In genomic region chr15:89358755-89359439, GRCh38 we compare ENCODE assay signal across 1 cellular context.
A peak's percentile ranks its signal among the peaks of the same experiment; 100 is the strongest.
TF ChIP-seq lines count a peak whose summit lies in the region.

No MANE protein-coding gene starts in this region.

TF ChIP-seq in HepG2, 621 proteins besides CTCF, POLR2A, EP300 and RAD21 (continued from another document and continues in another):
- 0 out of 2 replicates have a peak, but pooled peaks have one; percentile 35 for TF ChIP-seq ZBED4 (CRISPR knock-in tag; IDR thresholded peaks at IDR 0.05; ENCODE audit: borderline replicate concordance)
- no peak for TF ChIP-seq FOXP1 (IDR thresholded peaks at IDR 0.05)
- TF ChIP-seq FOXP1 (CRISPR knock-in tag; IDR thresholded peaks at IDR 0.05), result no peak
- TF ChIP-seq MIER2 (CRISPR knock-in tag; IDR thresholded peaks at IDR 0.05), result peak; percentile 91
- TF ChIP-seq ZNF891 (CRISPR knock-in tag; IDR thresholded peaks at IDR 0.05), result 0 out of 2 replicates have a peak, but pooled peaks have one; percentile 25
- TF ChIP-seq BORCS8-MEF2B (CRISPR knock-in tag; IDR thresholded peaks at IDR 0.05), result 0 out of 2 replicates have a peak, but pooled peaks have one; percentile 33
- no peak for TF ChIP-seq ZSCAN21 (CRISPR knock-in tag; IDR thresholded peaks at IDR 0.05; ENCODE audit: borderline replicate concordance)
- TF ChIP-seq ZFP41 (CRISPR knock-in tag; IDR thresholded peaks at IDR 0.05; ENCODE audit: borderline replicate concordance), result no peak
- TF ChIP-seq ZNF572 (CRISPR knock-in tag; IDR thresholded peaks at IDR 0.05), result peak; percentile 84; the same call in 1 of the 2 replicates
- TF ChIP-seq TEAD2 (CRISPR knock-in tag; IDR thresholded peaks at IDR 0.05), result no peak
- TF ChIP-seq, protein P1, sequence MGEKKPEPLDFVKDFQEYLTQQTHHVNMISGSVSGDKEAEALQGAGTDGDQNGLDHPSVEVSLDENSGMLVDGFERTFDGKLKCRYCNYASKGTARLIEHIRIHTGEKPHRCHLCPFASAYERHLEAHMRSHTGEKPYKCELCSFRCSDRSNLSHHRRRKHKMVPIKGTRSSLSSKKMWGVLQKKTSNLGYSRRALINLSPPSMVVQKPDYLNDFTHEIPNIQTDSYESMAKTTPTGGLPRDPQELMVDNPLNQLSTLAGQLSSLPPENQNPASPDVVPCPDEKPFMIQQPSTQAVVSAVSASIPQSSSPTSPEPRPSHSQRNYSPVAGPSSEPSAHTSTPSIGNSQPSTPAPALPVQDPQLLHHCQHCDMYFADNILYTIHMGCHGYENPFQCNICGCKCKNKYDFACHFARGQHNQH (CRISPR knock-in tag; IDR thresholded peaks at IDR 0.05), result 0 out of 2 replicates have a peak, but pooled peaks have one; percentile 53
- TF ChIP-seq IRF1 (CRISPR knock-in tag; IDR thresholded peaks at IDR 0.05; ENCODE audit: low read depth), result no peak
- no peak for TF ChIP-seq ZNF670 (CRISPR knock-in tag; IDR thresholded peaks at IDR 0.05; ENCODE audit: borderline replicate concordance)
- TF ChIP-seq ZNF7 (CRISPR knock-in tag; IDR thresholded peaks at IDR 0.05), result no peak
- TF ChIP-seq KDM3A (CRISPR knock-in tag; IDR thresholded peaks at IDR 0.05; ENCODE audit: low read depth), result peak; percentile 73; the same call in 1 of the 2 replicates
- TF ChIP-seq FOSL1 (CRISPR knock-in tag; IDR thresholded peaks at IDR 0.05; ENCODE audit: borderline replicate concordance), result no peak
- peak; percentile 85; the same call in 1 of the 2 replicates for TF ChIP-seq ZNF263 (CRISPR knock-in tag; IDR thresholded peaks at IDR 0.05)
- peak; percentile 67; the same call in 1 of the 2 replicates for TF ChIP-seq NFKB2 (CRISPR knock-in tag; IDR thresholded peaks at IDR 0.05; ENCODE audit: borderline replicate concordance)
- TF ChIP-seq ZNF34 (CRISPR knock-in tag; IDR thresholded peaks at IDR 0.05; ENCODE audit: borderline replicate concordance), result no peak
- TF ChIP-seq ZNF678 (CRISPR knock-in tag; IDR thresholded peaks at IDR 0.05), result no peak
- TF ChIP-seq YY1 (IDR thresholded peaks at IDR 0.05; ENCODE audit: insufficient read depth, insufficient replicate concordance, low read depth, low read length), result no peak
- TF ChIP-seq THYN1 (CRISPR knock-in tag; IDR thresholded peaks at IDR 0.05; ENCODE audit: borderline replicate concordance, low read depth), result no peak
- TF ChIP-seq ZNF274 (CRISPR knock-in tag; IDR thresholded peaks at IDR 0.05), result peak; percentile 63; the same call in 1 of the 2 replicates
- TF ChIP-seq GATA4 (IDR thresholded peaks at IDR 0.05; ENCODE audit: borderline replicate concordance, low read depth), result no peak
- TF ChIP-seq CHD2 (IDR thresholded peaks at IDR 0.05; ENCODE audit: low read depth, low read length), result no peak
- TF ChIP-seq ZNF605 (CRISPR knock-in tag; IDR thresholded peaks at IDR 0.05), result 0 out of 2 replicates have a peak, but pooled peaks have one; percentile 24
- TF ChIP-seq ZNF652 (CRISPR knock-in tag; IDR thresholded peaks at IDR 0.05; ENCODE audit: borderline replicate concordance, low read depth), result no peak
- peak; percentile 52; the same call in 1 of the 2 replicates for TF ChIP-seq ZNF574 (CRISPR knock-in tag; IDR thresholded peaks at IDR 0.05)
- TF ChIP-seq SPEN (CRISPR knock-in tag; IDR thresholded peaks at IDR 0.05; ENCODE audit: low read depth), result peak; percentile 56; the same call in 1 of the 2 replicates
- TF ChIP-seq SKI (IDR thresholded peaks at IDR 0.05; ENCODE audit: partially characterized antibody), result no peak
- peak; percentile 76 for TF ChIP-seq ZBTB26 (CRISPR knock-in tag; IDR thresholded peaks at IDR 0.05; ENCODE audit: borderline replicate concordance)
- TF ChIP-seq KDM2A (CRISPR knock-in tag; IDR thresholded peaks at IDR 0.05; ENCODE audit: borderline replicate concordance, low read depth), result peak; percentile 89
- TF ChIP-seq RBM22 (optimal IDR thresholded peaks at IDR 0.05; ENCODE audit: low read length), result no peak
- TF ChIP-seq ZNF431 (CRISPR knock-in tag; IDR thresholded peaks at IDR 0.05; ENCODE audit: borderline replicate concordance, low read depth), result no peak
- TF ChIP-seq EHMT2 (IDR thresholded peaks at IDR 0.05; ENCODE audit: borderline replicate concordance, low read depth, low read length), result no peak
- TF ChIP-seq HIC2 (CRISPR knock-in tag; IDR thresholded peaks at IDR 0.05; ENCODE audit: low read depth), result 0 out of 2 replicates have a peak, but pooled peaks have one; percentile 20
- no peak for TF ChIP-seq NR2C2 (CRISPR knock-in tag; IDR thresholded peaks at IDR 0.05; ENCODE audit: borderline replicate concordance)
- TF ChIP-seq TEAD3 (CRISPR knock-in tag; optimal IDR thresholded peaks at IDR 0.05; ENCODE audit: borderline replicate concordance), result peak; percentile 60
- peak; percentile 42; the same call in 1 of the 2 replicates for TF ChIP-seq KAT8 (CRISPR knock-in tag; IDR thresholded peaks at IDR 0.05)
- TF ChIP-seq MAFK (conservative IDR thresholded peaks at IDR 0.05 in 1 of 2, IDR thresholded peaks at IDR 0.05 in 1 of 2; ENCODE audit: low read length in 2 of 2), result no peak
- no peak; the same call in 1 of the 2 replicates for TF ChIP-seq TBX2 (CRISPR knock-in tag; IDR thresholded peaks at IDR 0.05; ENCODE audit: borderline replicate concordance)
- TF ChIP-seq ZNF343 (CRISPR knock-in tag; IDR thresholded peaks at IDR 0.05), result no peak
- TF ChIP-seq CEBPG (CRISPR knock-in tag; IDR thresholded peaks at IDR 0.05), result no peak
- peak; percentile 46; the same call in 1 of the 2 replicates for TF ChIP-seq MYC (CRISPR knock-in tag; IDR thresholded peaks at IDR 0.05; ENCODE audit: borderline replicate concordance)
- no peak for TF ChIP-seq ZNF383 (CRISPR knock-in tag; IDR thresholded peaks at IDR 0.05; ENCODE audit: borderline replicate concordance)
- TF ChIP-seq MIER3 (CRISPR knock-in tag; IDR thresholded peaks at IDR 0.05; ENCODE audit: borderline replicate concordance), result peak; percentile 29; the same call in 1 of the 2 replicates
- TF ChIP-seq YEATS4 (CRISPR knock-in tag; IDR thresholded peaks at IDR 0.05; ENCODE audit: borderline replicate concordance), result peak; percentile 17; the same call in 1 of the 2 replicates
- TF ChIP-seq, protein P2, sequence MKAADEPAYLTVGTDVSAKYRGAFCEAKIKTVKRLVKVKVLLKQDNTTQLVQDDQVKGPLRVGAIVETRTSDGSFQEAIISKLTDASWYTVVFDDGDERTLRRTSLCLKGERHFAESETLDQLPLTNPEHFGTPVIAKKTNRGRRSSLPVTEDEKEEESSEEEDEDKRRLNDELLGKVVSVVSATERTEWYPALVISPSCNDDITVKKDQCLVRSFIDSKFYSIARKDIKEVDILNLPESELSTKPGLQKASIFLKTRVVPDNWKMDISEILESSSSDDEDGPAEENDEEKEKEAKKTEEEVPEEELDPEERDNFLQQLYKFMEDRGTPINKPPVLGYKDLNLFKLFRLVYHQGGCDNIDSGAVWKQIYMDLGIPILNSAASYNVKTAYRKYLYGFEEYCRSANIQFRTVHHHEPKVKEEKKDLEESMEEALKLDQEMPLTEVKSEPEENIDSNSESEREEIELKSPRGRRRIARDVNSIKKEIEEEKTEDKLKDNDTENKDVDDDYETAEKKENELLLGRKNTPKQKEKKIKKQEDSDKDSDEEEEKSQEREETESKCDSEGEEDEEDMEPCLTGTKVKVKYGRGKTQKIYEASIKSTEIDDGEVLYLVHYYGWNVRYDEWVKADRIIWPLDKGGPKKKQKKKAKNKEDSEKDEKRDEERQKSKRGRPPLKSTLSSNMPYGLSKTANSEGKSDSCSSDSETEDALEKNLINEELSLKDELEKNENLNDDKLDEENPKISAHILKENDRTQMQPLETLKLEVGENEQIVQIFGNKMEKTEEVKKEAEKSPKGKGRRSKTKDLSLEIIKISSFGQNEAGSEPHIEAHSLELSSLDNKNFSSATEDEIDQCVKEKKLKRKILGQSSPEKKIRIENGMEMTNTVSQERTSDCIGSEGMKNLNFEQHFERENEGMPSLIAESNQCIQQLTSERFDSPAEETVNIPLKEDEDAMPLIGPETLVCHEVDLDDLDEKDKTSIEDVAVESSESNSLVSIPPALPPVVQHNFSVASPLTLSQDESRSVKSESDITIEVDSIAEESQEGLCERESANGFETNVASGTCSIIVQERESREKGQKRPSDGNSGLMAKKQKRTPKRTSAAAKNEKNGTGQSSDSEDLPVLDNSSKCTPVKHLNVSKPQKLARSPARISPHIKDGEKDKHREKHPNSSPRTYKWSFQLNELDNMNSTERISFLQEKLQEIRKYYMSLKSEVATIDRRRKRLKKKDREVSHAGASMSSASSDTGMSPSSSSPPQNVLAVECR (CRISPR knock-in tag; IDR thresholded peaks at IDR 0.05; ENCODE audit: borderline replicate concordance), result peak; percentile 20; the same call in 1 of the 2 replicates
